21 cellular contexts compared by ENCODE assay signal in the genomic region with DNA sequence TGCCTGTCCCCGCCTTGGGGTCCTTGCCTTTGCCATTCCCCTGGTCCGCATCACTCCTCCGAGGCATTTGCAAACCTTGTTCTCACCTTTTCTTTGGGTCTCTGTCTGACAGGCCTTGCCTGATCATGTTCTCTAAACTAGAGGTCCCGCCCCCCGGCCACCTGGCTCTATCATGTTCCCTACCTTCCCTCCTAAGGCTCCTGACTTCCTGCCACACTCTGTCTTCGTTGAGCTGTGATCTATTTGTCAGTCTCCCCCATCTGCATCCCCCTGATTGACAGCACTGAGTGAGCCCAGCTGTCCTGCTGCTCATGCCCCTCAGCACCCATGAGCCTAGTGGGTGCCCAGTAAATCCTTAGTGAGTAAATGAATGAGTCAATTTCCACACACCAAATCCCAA. TPM values are rescaled to one million over a fixed set of nuclear protein-coding genes. Genes with fewer than 3 reads are reported as not detected.
DNase-seq lines count a peak whose midpoint lies in the region; TF ChIP-seq lines count a peak whose summit lies in the region.
"Had no signal": no experiment of that assay in that cellular context is flagged by ENCODE, and none has a peak within 500 bp of the region (broad histone marks: within the 10 kb centered on the region; RNA-seq: fewer than 3 reads in every experiment).

No MANE protein-coding gene starts in this region.

- no peak overlapping the region for H4K8ac ChIP-seq in H9 (replicated peaks; ENCODE audit: insufficient read length, low read depth, low read length)

- no peaks in the 10 kb centered on the region for H4K20me1 ChIP-seq in H9 (ENCODE audit: control insufficient read depth, insufficient read depth, insufficient read length)

- H3K18ac ChIP-seq in H9 (ENCODE audit: insufficient read length, low read depth, low read length), result no peak overlapping the region

- DNase-seq in H9 (peak; percentile 56), NCI-H2171 treated with DMSO at 0.1 percent for 48 hours (lab: John Stamatoyannopoulos, UW) (peak; percentile 34), esophagus squamous epithelium (lab: John Stamatoyannopoulos, UW) (no peak), sigmoid colon (no peak), H7 (no peak), DMS 273 (lab: John Stamatoyannopoulos, UW; ENCODE audit: unreplicated experiment) (no peak), globus pallidus (ENCODE audit: low spot score) (no peak)
- DNase-seq in activated T-helper 1 cell treated with anti-CD3 and anti-CD28 coated beads, Interleukin-12 subunit alpha, Interleukin-12 subunit beta, Interleukin-2, Interleukin-4 antibody, amounts not matched to agents 30 ng/mL and 10 ng/mL and 1 ng/mL, durations not matched to agents 14 hours and 24 hours and 36 hours (ENCODE audit: low spot score), result no peak
- DNase-seq: activated naive CD4-positive, alpha-beta T cell treated with anti-CD3 and anti-CD28 coated beads, Interleukin-2, amount 50 U/mL, for 16 hours; activated T-cell treated with anti-CD3 and anti-CD28 coated beads for 4 hours; cortex of kidney; HFFc6; immature natural killer cell; mucosa of descending colon; NCI-H1048; nucleus accumbens; right lobe of liver; stimulated activated CD4-positive, alpha-beta T cell treated with anti-CD3 and anti-CD28 coated beads, Interleukin-2, amount 100 ng/mL, for 48 hours; SW 1271 had no signal

- no peak overlapping the region for H3K4me2 ChIP-seq in H9 (ENCODE audit: insufficient read depth, insufficient read length, low read length)

- no peaks in the 10 kb centered on the region for H3K79me2 ChIP-seq in H9 (ENCODE audit: insufficient read depth, low read length)

- no peak overlapping the region for H2BK15ac ChIP-seq in H9 (ENCODE audit: low read depth, low read length)

- H3K9ac ChIP-seq in H9 (ENCODE audit: extremely low read depth, insufficient read length, low read length), result no peak overlapping the region

- H2BK12ac ChIP-seq in H9 (ENCODE audit: insufficient read length, low read depth, low read length), result no peak overlapping the region

- H3K14ac ChIP-seq in H9 (ENCODE audit: insufficient read depth, low read length), result no peak overlapping the region

- H3K36me3 ChIP-seq in esophagus squamous epithelium, result no peaks in the 10 kb centered on the region
- no peaks in the 10 kb centered on the region for H3K36me3 ChIP-seq in sigmoid colon
- H3K36me3 ChIP-seq in H7 (replicated peaks; ENCODE audit: control insufficient read depth, insufficient read depth, low read length), result no peaks in the 10 kb centered on the region
- H3K36me3 ChIP-seq: right lobe of liver had no signal

- TF ChIP-seq POLR2A in esophagus squamous epithelium (IDR thresholded peaks at IDR 0.05) (no peak), sigmoid colon (IDR thresholded peaks at IDR 0.05) (no peak)

- H3K79me1 ChIP-seq in H9 (ENCODE audit: insufficient read depth, low read depth, low read length, poor library complexity, severe bottlenecking), result no peaks in the 10 kb centered on the region

- H3K4ac ChIP-seq in H9 (ENCODE audit: low read depth, low read length), result no peak overlapping the region

- no peaks in the 10 kb centered on the region; the same call in 1 of the 2 replicates for H3K27me3 ChIP-seq in H9 (ENCODE audit: insufficient read depth, low read length)
- H3K27me3 ChIP-seq in esophagus squamous epithelium, result no peaks in the 10 kb centered on the region
- peaks cover 0 to 36% (median 2%) of the 10 kb centered on the region in 3 donors for H3K27me3 ChIP-seq in sigmoid colon
- H3K27me3 ChIP-seq in H7 (ENCODE audit: control insufficient read depth, insufficient read depth, low read length), result no peaks in the 10 kb centered on the region; the same call in 1 of the 2 replicates
- H3K27me3 ChIP-seq: right lobe of liver had no signal

- no peak overlapping the region for H3K27ac ChIP-seq in H9 (ENCODE audit: insufficient read length, low read depth, low read length)
- peak overlapping the region; percentile 1 to 72 (median 65) for H3K27ac ChIP-seq in esophagus squamous epithelium
- H3K27ac ChIP-seq in sigmoid colon, result peak overlapping the region in 3 of 4 donors; percentile 1 to 49 (median 35)
- H3K27ac ChIP-seq: right lobe of liver, RWPE1 had no signal

- no peaks in the 10 kb centered on the region; a peak in 2 of 5 replicates for H3K9me3 Mint-ChIP-seq in H9
- H3K9me3 Mint-ChIP-seq in activated T-helper 1 cell treated with anti-CD3 and anti-CD28 coated beads, Interleukin-12 subunit alpha, Interleukin-12 subunit beta, Interleukin-2, Interleukin-4 antibody, amounts not matched to agents 30 ng/mL and 10 ng/mL and 1 ng/mL, durations not matched to agents 14 hours and 24 hours and 36 hours, result no peaks in the 10 kb centered on the region
- H3K9me3 Mint-ChIP-seq: HFFc6 had no signal

- no peaks in the 10 kb centered on the region for H3K36me3 Mint-ChIP-seq in H9 (ENCODE audit: insufficient read depth in 1 of 3, low read depth in 3 of 3)
- H3K36me3 Mint-ChIP-seq in activated T-helper 1 cell treated with anti-CD3 and anti-CD28 coated beads, Interleukin-12 subunit alpha, Interleukin-12 subunit beta, Interleukin-2, Interleukin-4 antibody, amounts not matched to agents 30 ng/mL and 10 ng/mL and 1 ng/mL, durations not matched to agents 14 hours and 24 hours and 36 hours (ENCODE audit: low read depth), result peaks cover 2% of the 10 kb centered on the region
- H3K36me3 Mint-ChIP-seq: immature natural killer cell had no signal

- H2BK5ac ChIP-seq in H9 (ENCODE audit: insufficient read length, low read length), result no peak overlapping the region

- H3T11ph ChIP-seq in H9 (ENCODE audit: low read length), result no peak overlapping the region

- H2BK120ac ChIP-seq in H9 (ENCODE audit: low read depth, low read length, poor library complexity, severe bottlenecking), result no peak overlapping the region

- H3K4me1 ChIP-seq in H9 (ENCODE audit: insufficient read depth, low read length), result peaks cover 5% of the 10 kb centered on the region; the same call in 1 of the 2 replicates
- H3K4me1 ChIP-seq in esophagus squamous epithelium, result peaks cover 0 to 64% (median 31%) of the 10 kb centered on the region in 3 donors
- no peaks in the 10 kb centered on the region for H3K4me1 ChIP-seq in sigmoid colon
- H3K4me1 ChIP-seq: right lobe of liver had no signal

- no peak overlapping the region for H4K91ac ChIP-seq in H9 (ENCODE audit: insufficient read length, low read depth, low read length)

- H3K23ac ChIP-seq in H9 (ENCODE audit: insufficient read length, low read depth, low read length), result no peak overlapping the region

- no peak overlapping the region for H2AK5ac ChIP-seq in H9 (ENCODE audit: insufficient read length, low read length)

- H2BK20ac ChIP-seq in H9 (ENCODE audit: low read depth, low read length, poor library complexity, severe bottlenecking), result no peak overlapping the region

- H3K4me3 Mint-ChIP-seq in H9, result peak overlapping the region in 1 of 2 experiments; percentile 2; a peak in 1 of 5 replicates
- H3K4me3 Mint-ChIP-seq in activated T-helper 1 cell treated with anti-CD3 and anti-CD28 coated beads, Interleukin-12 subunit alpha, Interleukin-12 subunit beta, Interleukin-2, Interleukin-4 antibody, amounts not matched to agents 30 ng/mL and 10 ng/mL and 1 ng/mL, durations not matched to agents 14 hours and 24 hours and 36 hours, result no peak overlapping the region
- H3K4me3 Mint-ChIP-seq: HFFc6, immature natural killer cell had no signal

- H3K56ac ChIP-seq in H9 (ENCODE audit: insufficient read length, low read depth, low read length), result no peak overlapping the region

- H3K9me3 ChIP-seq in H9 (ENCODE audit: control insufficient read depth, low read depth, low read length) (no peaks in the 10 kb centered on the region), esophagus squamous epithelium (no peaks in the 10 kb centered on the region), sigmoid colon (no peaks in the 10 kb centered on the region)
- H3K9me3 ChIP-seq: mucosa of descending colon, right lobe of liver had no signal

- no peak overlapping the region for H2AFZ ChIP-seq in H9 (ENCODE audit: low read length)

- no peak overlapping the region for H3K27ac Mint-ChIP-seq in H9
- H3K27ac Mint-ChIP-seq in activated T-helper 1 cell treated with anti-CD3 and anti-CD28 coated beads, Interleukin-12 subunit alpha, Interleukin-12 subunit beta, Interleukin-2, Interleukin-4 antibody, amounts not matched to agents 30 ng/mL and 10 ng/mL and 1 ng/mL, durations not matched to agents 14 hours and 24 hours and 36 hours, result no peak overlapping the region
- H3K27ac Mint-ChIP-seq: HFFc6, immature natural killer cell had no signal

- WGBS in H9 (ENCODE audit: extremely low coverage, insufficient read length, low lambda C conversion rate), result no CpG with 5 or more reads among the region's 6 CpGs
- WGBS in esophagus squamous epithelium, 2 donors, result 27 to 66% methylated on average over 6 of the region's 6 CpGs
- WGBS in sigmoid colon, 2 donors, result 52 to 73% methylated on average over 6 of the region's 6 CpGs

- H4K5ac ChIP-seq in H9 (ENCODE audit: insufficient read length, low read depth, low read length), result no peak overlapping the region

- intact Hi-C loops in esophagus squamous epithelium (cut with DNase I), result no loop called here
- intact Hi-C loops in sigmoid colon (cut with DNase I), result no loop called here
- intact Hi-C loops in activated T-helper 1 cell treated with anti-CD3 and anti-CD28 coated beads, Interleukin-12 subunit alpha, Interleukin-12 subunit beta, Interleukin-2, Interleukin-4 antibody, amounts not matched to agents 30 ng/mL and 10 ng/mL and 1 ng/mL, durations not matched to agents 14 hours and 24 hours and 36 hours (cut with micrococcal nuclease), result no loop called here

- H3K27me3 Mint-ChIP-seq in H9 (ENCODE audit: low read depth), result peaks cover 36% of the 10 kb centered on the region
- peaks cover 54% of the 10 kb centered on the region for H3K27me3 Mint-ChIP-seq in activated T-helper 1 cell treated with anti-CD3 and anti-CD28 coated beads, Interleukin-12 subunit alpha, Interleukin-12 subunit beta, Interleukin-2, Interleukin-4 antibody, amounts not matched to agents 30 ng/mL and 10 ng/mL and 1 ng/mL, durations not matched to agents 14 hours and 24 hours and 36 hours (ENCODE audit: insufficient read depth)

- no peak for TF ChIP-seq EP300 in sigmoid colon (IDR thresholded peaks at IDR 0.05)

- no peak for TF ChIP-seq CTCF in H9 (conservative IDR thresholded peaks at IDR 0.05)
- no peak for TF ChIP-seq CTCF in esophagus squamous epithelium (IDR thresholded peaks at IDR 0.05)
- no peak for TF ChIP-seq CTCF in sigmoid colon (IDR thresholded peaks at IDR 0.05)

- H3K23me2 ChIP-seq in H9 (ENCODE audit: insufficient read length, low read depth, low read length, poor library complexity, severe bottlenecking), result no peaks in the 10 kb centered on the region

- peaks cover 25 to 30% of the 10 kb centered on the region in 2 experiments for H3K4me1 Mint-ChIP-seq in H9
- H3K4me1 Mint-ChIP-seq in activated T-helper 1 cell treated with anti-CD3 and anti-CD28 coated beads, Interleukin-12 subunit alpha, Interleukin-12 subunit beta, Interleukin-2, Interleukin-4 antibody, amounts not matched to agents 30 ng/mL and 10 ng/mL and 1 ng/mL, durations not matched to agents 14 hours and 24 hours and 36 hours (ENCODE audit: low read depth), result peaks cover 6% of the 10 kb centered on the region

- H3K4me3 ChIP-seq in esophagus squamous epithelium (no peak overlapping the region), sigmoid colon (no peak overlapping the region), H7 (ENCODE audit: insufficient read depth, low read depth, low read length) (no peak overlapping the region)
- H3K4me3 ChIP-seq: mucosa of descending colon, right lobe of liver had no signal

RNA-seq across cellular contexts. Expression of a gene that starts 22.8 kb away (rescaled TPM):
- 0.11 and 0.18 TPM in 2 replicates for total RNA-seq in H9 (2021)
- 10 to 100 TPM in 1 of 4 donors, 1 to 10 TPM in 3; 2.5 to 10.9 (median 8.4) TPM for total RNA-seq in esophagus squamous epithelium
- 1 to 10 TPM; 4.1 to 6.4 (median 5.5) TPM for total RNA-seq in sigmoid colon
- polyA plus RNA-seq in sigmoid colon, result 1 to 10 TPM; 1.8 to 3.9 (median 2.1) TPM
- total RNA-seq in H7 (2014; rRNA removed; shearing (Covaris generic)), result 0.37 and 1.5 TPM in 2 replicates
- total RNA-seq in activated T-helper 1 cell treated with anti-CD3 and anti-CD28 coated beads, Interleukin-12 subunit alpha, Interleukin-12 subunit beta, Interleukin-2, Interleukin-4 antibody, amounts not matched to agents 30 ng/mL and 10 ng/mL and 1 ng/mL, durations not matched to agents 14 hours and 24 hours and 36 hours, result not detected in 2 replicates
- total RNA-seq: epithelial cell of proximal tubule, HFFc6 had no signal
- polyA plus RNA-seq: immature natural killer cell had no signal

Comparison
In these comparisons a context has a peak if more than half of its experiments do, and no peak if none do; other contexts are left out.
1. DNase-seq: peak in H9 (single experiment) and NCI-H2171 treated with DMSO at 0.1 percent for 48 hours (single experiment); none in esophagus squamous epithelium (single experiment), sigmoid colon (single experiment), H7 (single experiment), DMS 273 (single experiment), activated T-helper 1 cell treated with anti-CD3 and anti-CD28 coated beads, Interleukin-12 subunit alpha, Interleukin-12 subunit beta, Interleukin-2, Interleukin-4 antibody, amounts not matched to agents 30 ng/mL and 10 ng/mL and 1 ng/mL, durations not matched to agents 14 hours and 24 hours and 36 hours (single experiment) and globus pallidus (single experiment).